In the genomic region with DNA sequence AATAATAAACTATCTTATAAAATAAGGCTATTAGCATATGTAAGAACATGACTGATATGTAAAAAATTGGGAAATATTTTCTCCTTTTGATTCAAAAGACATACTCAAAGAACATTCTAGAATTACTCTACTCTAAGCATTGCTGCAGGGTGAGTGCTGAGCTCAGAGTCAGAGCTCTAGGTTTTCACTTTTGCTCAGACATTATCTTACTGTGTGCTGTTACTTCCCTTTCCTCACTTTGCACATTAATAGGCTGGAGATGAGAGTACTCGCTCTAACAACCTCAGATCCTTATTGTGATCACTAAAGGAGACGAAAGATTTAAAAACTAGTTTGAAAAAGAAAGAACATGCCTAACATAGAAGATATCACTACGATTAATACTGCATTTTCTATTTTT, we compare ENCODE assay signal across 17 cellular contexts.
"Had no signal": no experiment of that assay in that cellular context is flagged by ENCODE, and none has a peak within 500 bp of the region (broad histone marks: within the 10 kb centered on the region; RNA-seq: fewer than 3 reads in every experiment).

No MANE protein-coding gene starts in this region.

- H3K4me3 Mint-ChIP-seq: activated CD4-positive, alpha-beta memory T cell treated with anti-CD3 and anti-CD28 coated beads for 36 hours; activated naive CD4-positive, alpha-beta T cell treated with anti-CD3 and anti-CD28 coated beads for 36 hours; activated naive CD8-positive, alpha-beta T cell treated with anti-CD3 and anti-CD28 coated beads, Interleukin-2, amount 10 ng/mL, durations not matched to agents 7 days and 5 days; activated T-cell treated with anti-CD3 and anti-CD28 coated beads, Interleukin-2, amount 50 U/mL, for 72 hours; central memory CD8-positive, alpha-beta T cell; mesothelial cell of epicardium; natural killer cell; type B pancreatic cell had no signal

- H3K4me1 Mint-ChIP-seq: central memory CD8-positive, alpha-beta T cell had no signal

- DNase-seq: activated CD4-positive, alpha-beta memory T cell treated with anti-CD3 and anti-CD28 coated beads for 36 hours; activated CD4-positive, alpha-beta T cell treated with anti-CD3 and anti-CD28 coated beads for 48 hours; activated CD4-positive, CD25-positive, alpha-beta regulatory T cell; activated effector memory CD4-positive, alpha-beta T cell treated with Interleukin-2 at 50 U/mL for 16 hours; activated naive CD4-positive, alpha-beta T cell treated with anti-CD3 and anti-CD28 coated beads for 36 hours; activated naive CD8-positive, alpha-beta T cell treated with anti-CD3 and anti-CD28 coated beads, Interleukin-2, amount 10 ng/mL, durations not matched to agents 7 days and 5 days; activated T-cell treated with anti-CD3 and anti-CD28 coated beads, Interleukin-2, amount 50 U/mL, for 72 hours; amniotic stem cell; effector memory CD4-positive, alpha-beta T cell; foreskin keratinocyte; left ventricle myocardium inferior; natural killer cell; stimulated activated CD4-positive, alpha-beta T cell treated with anti-CD3 and anti-CD28 coated beads, Interleukin-4, amount 100 ng/mL, for 1 hour; stimulated activated naive CD4-positive, alpha-beta T cell had no signal

- ATAC-seq: foreskin keratinocyte, natural killer cell had no signal

- H3K36me3 Mint-ChIP-seq: activated CD4-positive, alpha-beta memory T cell treated with anti-CD3 and anti-CD28 coated beads for 36 hours; activated naive CD8-positive, alpha-beta T cell treated with anti-CD3 and anti-CD28 coated beads, Interleukin-2, amount 10 ng/mL, durations not matched to agents 7 days and 5 days; mesothelial cell of epicardium; natural killer cell; type B pancreatic cell had no signal

- H3K27me3 Mint-ChIP-seq: activated CD4-positive, alpha-beta memory T cell treated with anti-CD3 and anti-CD28 coated beads for 36 hours; type B pancreatic cell had no signal

- H3K9me3 Mint-ChIP-seq: activated CD4-positive, alpha-beta memory T cell treated with anti-CD3 and anti-CD28 coated beads for 36 hours; activated naive CD4-positive, alpha-beta T cell treated with anti-CD3 and anti-CD28 coated beads for 36 hours; activated naive CD8-positive, alpha-beta T cell treated with anti-CD3 and anti-CD28 coated beads, Interleukin-2, amount 10 ng/mL, durations not matched to agents 7 days and 5 days; activated T-cell treated with anti-CD3 and anti-CD28 coated beads, Interleukin-2, amount 50 U/mL, for 72 hours; central memory CD8-positive, alpha-beta T cell; mesothelial cell of epicardium; type B pancreatic cell had no signal

- H3K27ac Mint-ChIP-seq: activated CD4-positive, alpha-beta memory T cell treated with anti-CD3 and anti-CD28 coated beads for 36 hours; activated naive CD4-positive, alpha-beta T cell treated with anti-CD3 and anti-CD28 coated beads for 36 hours; activated naive CD8-positive, alpha-beta T cell treated with anti-CD3 and anti-CD28 coated beads, Interleukin-2, amount 10 ng/mL, durations not matched to agents 7 days and 5 days; activated T-cell treated with anti-CD3 and anti-CD28 coated beads, Interleukin-2, amount 50 U/mL, for 72 hours; mesothelial cell of epicardium; natural killer cell; type B pancreatic cell had no signal
